In genomic region chr18:75226301-75226955, GRCh38 we compare ENCODE assay signal across 10 cellular contexts. TPM values are rescaled to one million over a fixed set of nuclear protein-coding genes. Genes with fewer than 3 reads are reported as not detected.
A peak's percentile ranks its signal among the peaks of the same experiment; 100 is the strongest.
DNase-seq lines count a peak whose midpoint lies in the region; ATAC-seq, FAIRE-seq and TF ChIP-seq lines count a peak whose summit lies in the region.
"Had no signal": no experiment of that assay in that cellular context is flagged by ENCODE, and none has a peak within 500 bp of the region (broad histone marks: within the 10 kb centered on the region; RNA-seq: fewer than 3 reads in every experiment).

No MANE protein-coding gene starts in this region.

- CTCF ChIA-PET in A549 (lab: Yijun Ruan, JAX), result no interaction called here
- CTCF ChIA-PET in SK-N-SH (lab: Yijun Ruan, JAX), result no interaction called here

- FAIRE-seq in A549 (lab: Jason Lieb, UNC), result no peak
- FAIRE-seq in frontal cortex (lab: Jason Lieb, UNC), result no peak

- ATAC-seq in A549, result no peak
- peak; percentile 51 for ATAC-seq in foreskin keratinocyte
- no peak for ATAC-seq in GM18909 (IDR thresholded peaks at IDR 0.05; ENCODE audit: poor library complexity, unreplicated experiment)
- ATAC-seq in HG03159 (IDR thresholded peaks at IDR 0.05; ENCODE audit: unreplicated experiment), result no peak

- whole genome bisulfite sequencing in A549 (ENCODE audit: missing lambda C conversion rate), result 65% methylated on average over 10 of the region's 11 CpGs
- WGBS in SK-N-SH (ENCODE audit: low lambda C conversion rate), result 65% methylated on average over 11 of the region's 11 CpGs

- TF ChIP-seq EP300 in A549 (IDR thresholded peaks at IDR 0.05), result no peak
- peak in 1 of 2 experiments; percentile 41; a peak in 1 of 4 replicates for TF ChIP-seq EP300 in SK-N-SH (IDR thresholded peaks at IDR 0.05; ENCODE audit: borderline replicate concordance in 1 of 2, low read depth in 1 of 2, low read length in 1 of 2)

- no peaks in the 10 kb centered on the region for H3K27me3 ChIP-seq in SK-N-SH (ENCODE audit: insufficient read depth)
- no peaks in the 10 kb centered on the region for H3K27me3 ChIP-seq in foreskin keratinocyte
- no peaks in the 10 kb centered on the region for H3K27me3 ChIP-seq in neuron (ENCODE audit: insufficient read depth, low read length)

- no peaks in the 10 kb centered on the region for H3K9me3 ChIP-seq in A549
- H3K9me3 ChIP-seq in SK-N-SH, result no peaks in the 10 kb centered on the region
- H3K9me3 ChIP-seq in neuron (ENCODE audit: low read length), result no peaks in the 10 kb centered on the region

- H3K4me3 ChIP-seq in A549 (no peak overlapping the region), SK-N-SH (ENCODE audit: low read depth in 2 of 2, low read length in 1 of 2) (no peak overlapping the region), neuron (ENCODE audit: low read length) (peak overlapping the region; percentile 28)

- H3K79me2 ChIP-seq in SK-N-SH (ENCODE audit: insufficient read depth), result peaks cover 11% of the 10 kb centered on the region

- H4K20me1 ChIP-seq in SK-N-SH (ENCODE audit: insufficient read depth), result no peaks in the 10 kb centered on the region

- no peak for TF ChIP-seq CTCF in A549 (IDR thresholded peaks at IDR 0.05)
- TF ChIP-seq CTCF in SK-N-SH (IDR thresholded peaks at IDR 0.05), result no peak
- TF ChIP-seq CTCF in foreskin keratinocyte (conservative IDR thresholded peaks at IDR 0.05), result no peak
- TF ChIP-seq CTCF in GM20000 (IDR thresholded peaks at IDR 0.05; ENCODE audit: extremely low read depth, missing control alignments), result no peak

- H2AFZ ChIP-seq in SK-N-SH (ENCODE audit: low read depth) (no peak overlapping the region), neuron (ENCODE audit: low read depth, low read length) (no peak overlapping the region)

- H3K4me1 ChIP-seq in A549, result peaks cover 5% of the 10 kb centered on the region; the same call in 2 of the 3 replicates
- peaks cover 0 to 17% of the 10 kb centered on the region in 2 experiments; a peak in 2 of 4 replicates for H3K4me1 ChIP-seq in SK-N-SH (ENCODE audit: control insufficient read depth in 1 of 2, insufficient read depth in 2 of 2, low read depth in 1 of 2, low read length in 1 of 2)
- H3K4me1 ChIP-seq in foreskin keratinocyte, result peaks cover 21% of the 10 kb centered on the region
- H3K4me1 ChIP-seq in neuron (ENCODE audit: insufficient read depth, low read length), result peaks cover 37% of the 10 kb centered on the region

- no peaks in the 10 kb centered on the region for H3F3A ChIP-seq in SK-N-SH (replicated peaks; ENCODE audit: insufficient read depth)

- POLR2A ChIA-PET in A549 (lab: Yijun Ruan, JAX), result no interaction called here
- POLR2A ChIA-PET in SK-N-SH (lab: Yijun Ruan, JAX), result interaction anchor here (0.6 kb wide), 1 partner anchor 62 kb away, joined by 3 read pairs; no protein-coding TSS in a partner anchor

- no peak for TF ChIP-seq RAD21 in A549 (conservative IDR thresholded peaks at IDR 0.05 in 1 of 2, IDR thresholded peaks at IDR 0.05 in 1 of 2)
- TF ChIP-seq RAD21 in SK-N-SH (IDR thresholded peaks at IDR 0.05; ENCODE audit: low read length), result no peak

- no peak for TF ChIP-seq POLR2A in A549 (IDR thresholded peaks at IDR 0.05; ENCODE audit: low read length)

- H3K36me3 ChIP-seq in SK-N-SH (replicated peaks in 1 of 2; ENCODE audit: control insufficient read depth in 1 of 2, insufficient read depth in 2 of 2, low read length in 1 of 2), result no peaks in the 10 kb centered on the region
- no peaks in the 10 kb centered on the region for H3K36me3 ChIP-seq in neuron (ENCODE audit: insufficient read depth, low read length)

- H3K27ac ChIP-seq in A549 (no peak overlapping the region), SK-N-SH (ENCODE audit: low read depth in 2 of 2, low read length in 1 of 2) (no peak overlapping the region; a peak in 1 of 4 replicates), foreskin keratinocyte (no peak overlapping the region)

- DNase-seq in A549 (ENCODE audit: low read depth in 1 of 2, low spot score in 1 of 2) (no peak), SK-N-SH (no peak), foreskin keratinocyte (no peak), GM20000 (ENCODE audit: low spot score) (no peak), frontal cortex (ENCODE audit: low spot score in 2 of 2) (no peak)
- DNase-seq: CD4-positive, CD25-positive, alpha-beta regulatory T cell; NCI-H2107 had no signal

- H3K9ac ChIP-seq in SK-N-SH, result no peak overlapping the region

- no peaks in the 10 kb centered on the region for H3K9me2 ChIP-seq in SK-N-SH

- H3K4me2 ChIP-seq in A549 (0 out of 3 replicates have a peak overlapping the region, but pooled peaks have one; percentile 4), SK-N-SH (no peak overlapping the region)

TF ChIP-seq in A549, 52 proteins besides CTCF, POLR2A, EP300 and RAD21 (continues in another document):
- TF ChIP-seq, protein P1, sequence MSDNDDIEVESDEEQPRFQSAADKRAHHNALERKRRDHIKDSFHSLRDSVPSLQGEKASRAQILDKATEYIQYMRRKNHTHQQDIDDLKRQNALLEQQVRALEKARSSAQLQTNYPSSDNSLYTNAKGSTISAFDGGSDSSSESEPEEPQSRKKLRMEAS (IDR thresholded peaks at IDR 0.05), result no peak
- TF ChIP-seq TP53 (CRISPR knock-in tag; IDR thresholded peaks at IDR 0.05) (no peak), SREBF2 (IDR thresholded peaks at IDR 0.05) (no peak), ESRRA (IDR thresholded peaks at IDR 0.05; ENCODE audit: borderline replicate concordance, low read length) (no peak), RFX5 (IDR thresholded peaks at IDR 0.05) (no peak), ZFP36 (IDR thresholded peaks at IDR 0.05; ENCODE audit: borderline replicate concordance, partially characterized antibody) (no peak), EHMT2 (IDR thresholded peaks at IDR 0.05; ENCODE audit: low read depth) (no peak), CEBPB (IDR thresholded peaks at IDR 0.05) (no peak), HOXB5 (CRISPR knock-in tag; IDR thresholded peaks at IDR 0.05) (no peak)
- TF ChIP-seq, protein P2, sequence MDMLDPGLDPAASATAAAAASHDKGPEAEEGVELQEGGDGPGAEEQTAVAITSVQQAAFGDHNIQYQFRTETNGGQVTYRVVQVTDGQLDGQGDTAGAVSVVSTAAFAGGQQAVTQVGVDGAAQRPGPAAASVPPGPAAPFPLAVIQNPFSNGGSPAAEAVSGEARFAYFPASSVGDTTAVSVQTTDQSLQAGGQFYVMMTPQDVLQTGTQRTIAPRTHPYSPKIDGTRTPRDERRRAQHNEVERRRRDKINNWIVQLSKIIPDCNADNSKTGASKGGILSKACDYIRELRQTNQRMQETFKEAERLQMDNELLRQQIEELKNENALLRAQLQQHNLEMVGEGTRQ (IDR thresholded peaks at IDR 0.05), result no peak

TF ChIP-seq in SK-N-SH, 30 proteins besides CTCF, POLR2A, EP300 and RAD21:
- TF ChIP-seq TCF12 (IDR thresholded peaks at IDR 0.05) (no peak), PBX3 (IDR thresholded peaks at IDR 0.05) (0 out of 2 replicates have a peak, but pooled peaks have one; percentile 17)

RNA-seq across cellular contexts. Expression of gene TSHZ1, which starts 15.8 kb away (rescaled TPM):
- polyA plus RNA-seq in A549 (2011; rRNA removed) (2.2 and 2.9 TPM in 2 replicates), A549 (2017; fragmentation: RNase III; extraction: RNeasy Plus Mini Kit Qiagen cat#74134 plus additional on column Dnase treatment) (2.7 to 3.0 TPM (median 2.8 TPM) in 3 replicates), SK-N-SH (2012; rRNA removed) (2.6 and 2.8 TPM in 2 replicates), foreskin keratinocyte (2.5 and 2.9 TPM in 2 replicates)
- 2.1 and 2.9 TPM in 2 replicates for polyA plus RNA-seq in A549 (2012; cell fraction: cytosol; rRNA removed)
- polyA plus RNA-seq in A549 (2012; cell fraction: nucleus; rRNA removed), result 1.8 and 2.4 TPM in 2 replicates
- polyA minus RNA-seq in A549 (2011; rRNA and poly(A)+ RNA removed), result 3.8 and 4.0 TPM in 2 replicates
- polyA plus RNA-seq in SK-N-SH (2012; cell fraction: cytosol; rRNA removed), result 2.5 and 3.0 TPM in 2 replicates
- 3.4 and 3.5 TPM in 2 replicates for polyA plus RNA-seq in SK-N-SH (2012; cell fraction: nucleus; rRNA removed)
- total RNA-seq in foreskin keratinocyte (8.2 and 9.2 TPM in 2 replicates), frontal cortex (7.3 TPM)

RNA-seq across cellular contexts. Expression of gene PTGR3, which starts 17.5 kb away (rescaled TPM):
- 18.5 and 19.0 TPM in 2 replicates for polyA plus RNA-seq in A549 (2011; rRNA removed)
- polyA plus RNA-seq in A549 (2012; cell fraction: cytosol; rRNA removed), result 9.9 and 10.1 TPM in 2 replicates
- polyA plus RNA-seq in A549 (2012; cell fraction: nucleus; rRNA removed), result 6.2 and 8.4 TPM in 2 replicates
- polyA plus RNA-seq in A549 (2017; fragmentation: RNase III; extraction: RNeasy Plus Mini Kit Qiagen cat#74134 plus additional on column Dnase treatment), result 6.3 to 7.2 TPM (median 7.2 TPM) in 3 replicates
- 28.2 and 34.6 TPM in 2 replicates for polyA minus RNA-seq in A549 (2011; rRNA and poly(A)+ RNA removed)
- 20.7 and 27.1 TPM in 2 replicates for polyA plus RNA-seq in SK-N-SH (2012; rRNA removed)
- polyA plus RNA-seq in SK-N-SH (2012; cell fraction: cytosol; rRNA removed), result 21.0 and 23.2 TPM in 2 replicates
- polyA plus RNA-seq in SK-N-SH (2012; cell fraction: nucleus; rRNA removed), result 39.3 and 40.7 TPM in 2 replicates
- 13.9 and 14.4 TPM in 2 replicates for total RNA-seq in foreskin keratinocyte
- 11.8 and 12.5 TPM in 2 replicates for polyA plus RNA-seq in foreskin keratinocyte
- 16.7 TPM for total RNA-seq in frontal cortex

Comparison
In these comparisons a context has a peak if more than half of its experiments do, and no peak if none do; other contexts are left out.
1. Of the 12 proteins assayed by ChIP-seq in both A549 and SK-N-SH: peak only in A549: none; only in SK-N-SH: PBX3; in both: none; in neither: 10; mixed calls (peak in some experiments, not most) for 1.